Comparison of ENCODE assay signal across 8 cellular contexts in the genomic region with DNA sequence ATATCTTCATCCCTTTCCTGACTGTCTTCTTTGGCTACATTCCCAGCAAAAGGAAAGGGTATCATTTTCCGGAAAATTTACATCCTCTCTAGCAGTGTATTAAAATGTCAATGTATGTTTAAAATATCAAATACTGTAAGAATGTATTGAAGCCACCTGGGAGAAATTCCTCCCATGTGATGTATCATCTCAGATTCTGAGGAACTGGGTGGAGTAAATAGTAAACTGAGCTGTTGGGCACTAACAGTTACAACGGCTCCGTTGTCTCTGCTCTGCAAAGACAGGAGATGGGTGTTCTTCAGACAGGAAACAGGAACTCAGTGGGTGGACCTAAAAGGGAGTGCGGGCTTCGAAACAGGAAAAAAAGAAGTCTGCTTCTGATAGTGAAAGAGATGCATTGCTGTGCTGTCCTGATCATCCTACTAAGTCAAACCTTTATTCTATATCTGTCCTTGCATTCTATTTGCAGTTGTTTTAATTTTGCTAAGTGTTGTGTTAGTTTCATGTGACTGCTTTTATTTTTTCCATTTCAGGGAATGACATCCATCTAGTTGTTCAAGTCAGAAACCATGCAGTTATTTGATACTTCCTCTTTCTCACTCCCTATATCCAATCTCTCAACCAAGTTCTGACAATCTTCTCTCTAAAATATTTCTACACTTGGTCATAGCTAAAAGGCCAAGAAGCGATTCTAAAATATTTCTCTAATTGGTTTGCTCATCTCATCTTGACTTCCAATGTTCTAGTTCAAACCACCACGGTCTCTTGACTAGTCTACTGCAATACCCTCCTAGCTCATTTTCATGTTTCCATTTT. TPM values are rescaled to one million over a fixed set of nuclear protein-coding genes. Genes with fewer than 3 reads are reported as not detected.
DNase-seq lines count a peak whose midpoint lies in the region; ATAC-seq and TF ChIP-seq lines count a peak whose summit lies in the region.

No MANE protein-coding gene starts in this region.

- no peak for TF ChIP-seq CTCF in PC-3 (conservative IDR thresholded peaks at IDR 0.05; ENCODE audit: low read depth, low read length)
- no peak for TF ChIP-seq CTCF in epithelial cell of esophagus (IDR thresholded peaks at IDR 0.05; ENCODE audit: insufficient read depth, low read depth, low read length, missing control alignments)
- TF ChIP-seq CTCF in GM13976 (IDR thresholded peaks at IDR 0.05; ENCODE audit: borderline replicate concordance, control extremely low read depth, extremely low read depth, insufficient read depth, missing control alignments), result no peak

- H3K79me2 ChIP-seq in PC-3 (ENCODE audit: low read length), result no peaks in the 10 kb centered on the region

- peaks cover 4% of the 10 kb centered on the region for H3F3A ChIP-seq in PC-3 (ENCODE audit: low read length, unreplicated experiment)

- H3K36me3 ChIP-seq in PC-3 (ENCODE audit: low read depth, low read length), result no peaks in the 10 kb centered on the region
- H3K36me3 ChIP-seq in thymus (ENCODE audit: control insufficient read depth, insufficient read depth), result no peaks in the 10 kb centered on the region

- H3K27ac ChIP-seq in PC-3 (ENCODE audit: low read length) (peak overlapping the region; percentile 53), thymus (ENCODE audit: low read depth) (peak overlapping the region; percentile 3)

- no TSS peak for BruUV-seq in PC-3 (replicated peaks; lab: Mats Ljungman, UMichigan)

- peak; percentile 47 for ATAC-seq in HG02642 (IDR thresholded peaks at IDR 0.05; ENCODE audit: poor library complexity, unreplicated experiment)
- ATAC-seq in PC-3, result peak; percentile 85

- peak; percentile 40 for TF ChIP-seq POLR2A in GM18526 (IDR thresholded peaks at IDR 0.05; ENCODE audit: extremely low read depth, insufficient read length)

- POLR2A ChIA-PET in PC-3 (lab: Charles Lee; ENCODE audit: unreplicated experiment), result no interaction called here

- peaks cover 11% of the 10 kb centered on the region for H3K4me1 ChIP-seq in PC-3 (ENCODE audit: insufficient read depth, low read length)
- no peaks in the 10 kb centered on the region for H3K4me1 ChIP-seq in thymus (ENCODE audit: control insufficient read depth, insufficient read depth, low read length)

- H4K20me1 ChIP-seq in PC-3 (ENCODE audit: low read length), result no peaks in the 10 kb centered on the region

- H2AFZ ChIP-seq in PC-3 (ENCODE audit: low read length), result peak overlapping the region; percentile 54

- no peaks in the 10 kb centered on the region for H3K9me2 ChIP-seq in PC-3 (replicated peaks; ENCODE audit: low read length)

- intact Hi-C loops in PC-3 (cut with micrococcal nuclease), result no loop called here

- CTCF ChIA-PET in PC-3 (lab: Charles Lee), result no interaction called here

- H3K4me2 ChIP-seq in PC-3 (ENCODE audit: low read length), result peak overlapping the region; percentile 52

- no peaks in the 10 kb centered on the region for H3K27me3 ChIP-seq in PC-3 (ENCODE audit: low read length)
- H3K27me3 ChIP-seq in thymus (ENCODE audit: control insufficient read depth, insufficient read depth), result no peaks in the 10 kb centered on the region

- in situ Hi-C loops in GM13976 (cut with MboI; ENCODE audit: low sequenced_read_pairs, unreplicated experiment), result no loop called here

- H3K4me3 ChIP-seq in PC-3 (ENCODE audit: low read length) (0 out of 2 replicates have a peak overlapping the region, but pooled peaks have one; percentile 21), epithelial cell of esophagus (ENCODE audit: low read length) (peak overlapping the region; percentile 7), thymus (ENCODE audit: low read length) (no peak overlapping the region)

- peak; percentile 72 for DNase-seq in PC-3
- DNase-seq in epithelial cell of esophagus (ENCODE audit: low read depth), result peak; percentile 77
- no peak for DNase-seq in stimulated activated CD4-positive, alpha-beta T cell treated with anti-CD3 and anti-CD28 coated beads, Interleukin-2, amount 100 ng/mL, for 24 hours
- DNase-seq in NCI-H82 (lab: John Stamatoyannopoulos, UW), result no peak
- DNase-seq in GM13976 (ENCODE audit: low spot score), result no peak

- 36% methylated on average over 7 of the region's 7 CpGs for WGBS in thymus

- no peak overlapping the region for H3K9ac ChIP-seq in PC-3 (ENCODE audit: low read length)

- H3K9me3 ChIP-seq in PC-3 (ENCODE audit: low read length), result no peaks in the 10 kb centered on the region
- H3K9me3 ChIP-seq in thymus (ENCODE audit: control insufficient read depth), result no peaks in the 10 kb centered on the region

RNA-seq across cellular contexts. Expression of a gene that starts 19.4 kb away (rescaled TPM):
- 4.7 and 6.0 TPM in 2 replicates for total RNA-seq in PC-3 (2014; rRNA removed)
- polyA plus RNA-seq in thymus, result 17.2 TPM

RNA-seq across cellular contexts. Expression of a gene that starts 20.2 kb away (rescaled TPM):
- total RNA-seq in PC-3 (2014; rRNA removed), result 5.8 and 12.4 TPM in 2 replicates
- polyA plus RNA-seq in thymus, result 1.6 TPM

RNA-seq across cellular contexts. Expression of a gene that starts 44.2 kb away (rescaled TPM):
- 71.8 and 77.5 TPM in 2 replicates for total RNA-seq in PC-3 (2014; rRNA removed)
- 70.6 TPM for polyA plus RNA-seq in thymus

RNA-seq across cellular contexts. Expression of a gene that starts 44.4 kb away (rescaled TPM):
- total RNA-seq in PC-3 (2014; rRNA removed), result 218 and 233 TPM in 2 replicates
- polyA plus RNA-seq in thymus, result 208 TPM

RNA-seq across cellular contexts. Expression of a gene that starts 47.9 kb away (rescaled TPM):
- 0.07 and 0.63 TPM in 2 replicates for total RNA-seq in PC-3 (2014; rRNA removed)
- 0.78 TPM for polyA plus RNA-seq in thymus

Comparison
In these comparisons a context has a peak if more than half of its experiments do, and no peak if none do; other contexts are left out.
1. DNase-seq: peak in PC-3 (single experiment) and epithelial cell of esophagus (single experiment); none in stimulated activated CD4-positive, alpha-beta T cell treated with anti-CD3 and anti-CD28 coated beads, Interleukin-2, amount 100 ng/mL, for 24 hours (0 of 2), NCI-H82 (single experiment) and GM13976 (single experiment).